9 cellular contexts compared by ENCODE assay signal in genomic region chr2:74003494-74004211, GRCh38. TPM values are rescaled to one million over a fixed set of nuclear protein-coding genes. Genes with fewer than 3 reads are reported as not detected.
A peak's percentile ranks its signal among the peaks of the same experiment; 100 is the strongest.
DNase-seq lines count a peak whose midpoint lies in the region; ATAC-seq and TF ChIP-seq lines count a peak whose summit lies in the region.
"Had no signal": no experiment of that assay in that cellular context is flagged by ENCODE, and none has a peak within 500 bp of the region (broad histone marks: within the 10 kb centered on the region; RNA-seq: fewer than 3 reads in every experiment).

No MANE protein-coding gene starts in this region.

- peak; percentile 25 to 37 for ATAC-seq in gastrocnemius medialis
- no peak for ATAC-seq in HG03159 (IDR thresholded peaks at IDR 0.05; ENCODE audit: unreplicated experiment)

- intact Hi-C loops in gastrocnemius medialis (cut with DNase I; ENCODE audit: low total_unique reads), result loop anchor here (2.0 to 10.0 kb wide), 3 partner anchors 77 to 171 kb away; partner anchors contain the start of genes BOLA3 and DGUOK
- intact Hi-C loops in transverse colon (cut with DNase I; ENCODE audit: low total_unique reads), result no loop called here

- TF ChIP-seq CTCF in gastrocnemius medialis (IDR thresholded peaks at IDR 0.05 in 4 of 5, conservative IDR thresholded peaks at IDR 0.05 in 1 of 5) (no peak), transverse colon (IDR thresholded peaks at IDR 0.05) (no peak)

- H3K27ac ChIP-seq in gastrocnemius medialis (peak overlapping the region in 1 of 4 donors; percentile 43), transverse colon (no peak overlapping the region)
- H3K27ac ChIP-seq: parathyroid adenoma had no signal

- 59% methylated on average over 16 of the region's 16 CpGs; no CpG with 5 or more reads in 1 of the 2 donors for WGBS in transverse colon (ENCODE audit: low coverage in 1 of 2), 2 donors

- in situ Hi-C loops in gastrocnemius medialis (cut with MboI; ENCODE audit: low sequenced_read_pairs in 4 of 4) (no loop called here), transverse colon (cut with MboI; ENCODE audit: low pct_ligation_motif_present in 1 of 4, low pct_unique_long_range_greater_than_20kb in 1 of 4, low sequenced_read_pairs in 3 of 4) (no loop called here)

- H3K36me3 ChIP-seq in gastrocnemius medialis (no peaks in the 10 kb centered on the region), transverse colon (no peaks in the 10 kb centered on the region)

- H3K9me3 ChIP-seq in gastrocnemius medialis, result no peaks in the 10 kb centered on the region
- H3K9me3 ChIP-seq in transverse colon, result no peaks in the 10 kb centered on the region

- H3K4me1 ChIP-seq in gastrocnemius medialis, result peaks cover 27 to 31% of the 10 kb centered on the region in 2 donors
- H3K4me1 ChIP-seq in transverse colon, result peaks cover 6 to 58% (median 33%) of the 10 kb centered on the region in 4 donors

- peak overlapping the region in 1 of 4 donors; percentile 61 for H3K4me3 ChIP-seq in gastrocnemius medialis
- H3K4me3 ChIP-seq in transverse colon, result peak overlapping the region in 1 of 4 donors; percentile 51

- DNase-seq in NCI-H146 (lab: John Stamatoyannopoulos, UW) (peak; percentile 58), NCI-H146 treated with DMSO at 0.1 percent for 48 hours (lab: John Stamatoyannopoulos, UW; ENCODE audit: unreplicated experiment) (no peak), OCI-M1 (lab: John Stamatoyannopoulos, UW) (peak; percentile 40), fibroblast of peridontal ligament (ENCODE audit: extremely low read depth) (peak; percentile 71), gastrocnemius medialis (no peak), transverse colon (no peak), NCI-H1092 treated with DMSO at 0.1 percent for 48 hours (lab: John Stamatoyannopoulos, UW) (no peak)

- TF ChIP-seq POLR2A in gastrocnemius medialis (IDR thresholded peaks at IDR 0.05), result no peak
- no peak for TF ChIP-seq POLR2A in transverse colon (IDR thresholded peaks at IDR 0.05)

- TF ChIP-seq EP300 in transverse colon (IDR thresholded peaks at IDR 0.05; ENCODE audit: low read depth), result no peak

- H3K27me3 ChIP-seq in gastrocnemius medialis, result no peaks in the 10 kb centered on the region
- H3K27me3 ChIP-seq in transverse colon, result no peaks in the 10 kb centered on the region

RNA-seq across cellular contexts. Expression of gene TET3, which starts 18.9 kb away (rescaled TPM):
- total RNA-seq in gastrocnemius medialis (1 to 10 TPM; 2.1 to 3.3 (median 2.9) TPM), transverse colon (10 to 100 TPM; 20.2 to 26.9 (median 22.5) TPM)

Comparison
In these comparisons a context has a peak if more than half of its experiments do, and no peak if none do; other contexts are left out.
1. DNase-seq: peak in NCI-H146 (single experiment), OCI-M1 (single experiment) and fibroblast of peridontal ligament (single experiment); none in NCI-H146 treated with DMSO at 0.1 percent for 48 hours (single experiment), gastrocnemius medialis (0 of 2), transverse colon (single experiment) and NCI-H1092 treated with DMSO at 0.1 percent for 48 hours (single experiment).
2. RNA of gene TET3, which starts 18.9 kb away (total RNA-seq): 20.2 to 26.9 TPM in transverse colon; 2.1 to 3.3 TPM in gastrocnemius medialis; every median in the first group is over 4 times any median in the second.